In genomic region chr9:113516840-113517577, GRCh38 we compare ENCODE assay signal across 8 cellular contexts. TPM values are rescaled to one million over a fixed set of nuclear protein-coding genes. Genes with fewer than 3 reads are reported as not detected.
DNase-seq lines count a peak whose midpoint lies in the region; ATAC-seq, FAIRE-seq and TF ChIP-seq lines count a peak whose summit lies in the region.

No MANE protein-coding gene starts in this region.

- H3K4me1 Mint-ChIP-seq in activated T-helper 17 cell treated with anti-CD3 and anti-CD28 coated beads, Interleukin-2, amount 50 U/mL, for 72 hours: peaks cover 50% of the 10 kb centered on the region

- intact Hi-C loops in esophagus squamous epithelium (cut with DNase I): no loop called here

- no peak for TF ChIP-seq CTCF in osteoblast (IDR thresholded peaks at IDR 0.05; ENCODE audit: extremely low read depth, low read depth, low read length)
- no peak for TF ChIP-seq CTCF in esophagus squamous epithelium (IDR thresholded peaks at IDR 0.05)

- no peaks in the 10 kb centered on the region for H3K79me2 ChIP-seq in osteoblast (ENCODE audit: insufficient read depth, low read length)

- no peak overlapping the region for H3K4me2 ChIP-seq in osteoblast (ENCODE audit: insufficient read depth, low read length)

- WGBS in esophagus squamous epithelium, 2 donors: 55 to 57% methylated on average over 4 to 7 of the region's 8 CpGs

- H3K4me3 Mint-ChIP-seq in activated T-helper 17 cell treated with anti-CD3 and anti-CD28 coated beads, Interleukin-2, amount 50 U/mL, for 72 hours: peak overlapping the region; percentile 91

- TF ChIP-seq POLR2A in GM12892 (IDR thresholded peaks at IDR 0.05; ENCODE audit: low read depth, low read length): peak; percentile 34; the same call in 1 of the 2 replicates
- no peak for TF ChIP-seq POLR2A in esophagus squamous epithelium (IDR thresholded peaks at IDR 0.05)

- no peaks in the 10 kb centered on the region for H3K27me3 Mint-ChIP-seq in activated T-helper 17 cell treated with anti-CD3 and anti-CD28 coated beads, Interleukin-2, amount 50 U/mL, for 72 hours

- no peak overlapping the region for H3K4me3 ChIP-seq in osteoblast (ENCODE audit: insufficient read depth, low read length)
- peak overlapping the region in 2 of 4 donors; percentile 20 to 32 for H3K4me3 ChIP-seq in esophagus squamous epithelium

- H3K9me3 Mint-ChIP-seq in activated T-helper 17 cell treated with anti-CD3 and anti-CD28 coated beads, Interleukin-2, amount 50 U/mL, for 72 hours: no peaks in the 10 kb centered on the region

- H3K27ac Mint-ChIP-seq in activated T-helper 17 cell treated with anti-CD3 and anti-CD28 coated beads, Interleukin-2, amount 50 U/mL, for 72 hours: peak overlapping the region; percentile 90

- peak; percentile 70 for DNase-seq in GM12892 (ENCODE audit: insufficient read length)
- DNase-seq in NOMO-1 (lab: John Stamatoyannopoulos, UW; ENCODE audit: unreplicated experiment in 2 of 2): peak; percentile 16 to 42
- DNase-seq in osteoblast (ENCODE audit: insufficient read length, low spot score, missing footprints): no peak
- DNase-seq in DMS53 (lab: John Stamatoyannopoulos, UW): no peak
- DNase-seq in esophagus squamous epithelium (lab: John Stamatoyannopoulos, UW): no peak
- no peak for DNase-seq in substantia nigra (lab: John Stamatoyannopoulos, UW)

- no peaks in the 10 kb centered on the region for H3K27me3 ChIP-seq in osteoblast (ENCODE audit: insufficient read depth, low read length)
- H3K27me3 ChIP-seq in esophagus squamous epithelium: no peaks in the 10 kb centered on the region

- H4K20me1 ChIP-seq in osteoblast (ENCODE audit: insufficient read depth, low read length): no peaks in the 10 kb centered on the region

- H3K4me1 ChIP-seq in osteoblast (ENCODE audit: insufficient read depth, low read length) (peaks cover 19% of the 10 kb centered on the region), esophagus squamous epithelium (peaks cover 5 to 54% (median 16%) of the 10 kb centered on the region in 3 donors)

- H3K27ac ChIP-seq in osteoblast (ENCODE audit: low read depth, low read length): no peak overlapping the region
- peak overlapping the region in 2 of 4 donors; percentile 19 to 33 for H3K27ac ChIP-seq in esophagus squamous epithelium
- no peak overlapping the region for H3K27ac ChIP-seq in substantia nigra (ENCODE audit: low read depth, low read length, poor library complexity, severe bottlenecking)

- no peaks in the 10 kb centered on the region for H3K9me3 ChIP-seq in osteoblast (ENCODE audit: low read depth, low read length)
- H3K9me3 ChIP-seq in esophagus squamous epithelium: no peaks in the 10 kb centered on the region

- H3K36me3 ChIP-seq in osteoblast (ENCODE audit: insufficient read depth, low read length): no peaks in the 10 kb centered on the region
- peaks cover 0 to 45% (median 0%) of the 10 kb centered on the region in 3 donors for H3K36me3 ChIP-seq in esophagus squamous epithelium

- H2AFZ ChIP-seq in osteoblast (ENCODE audit: low read length): peak overlapping the region; percentile 72

- peak; percentile 81 for ATAC-seq in HG02571 (IDR thresholded peaks at IDR 0.05; ENCODE audit: unreplicated experiment)
- peak; percentile 80 for ATAC-seq in activated T-helper 17 cell treated with anti-CD3 and anti-CD28 coated beads, Interleukin-2, amount 50 U/mL, for 72 hours (replicated peaks)

- peaks cover 48% of the 10 kb centered on the region for H3K36me3 Mint-ChIP-seq in activated T-helper 17 cell treated with anti-CD3 and anti-CD28 coated beads, Interleukin-2, amount 50 U/mL, for 72 hours (ENCODE audit: low read depth)

- FAIRE-seq in GM12892 (lab: Jason Lieb, UNC): peak; percentile 99

RNA-seq across cellular contexts. Expression of gene RGS3, which starts 53.5 kb away (rescaled TPM):
- polyA plus RNA-seq in GM12892 (2012; ENCODE audit: missing spikeins): 25.6 TPM
- 10 to 100 TPM; 23.0 to 85.8 TPM for total RNA-seq in activated T-helper 17 cell treated with anti-CD3 and anti-CD28 coated beads, Interleukin-2, amount 50 U/mL, for 72 hours
- total RNA-seq in osteoblast (77.4 and 99.3 TPM in 2 replicates), esophagus squamous epithelium (10 to 100 TPM in 3 of 4 donors, 1 to 10 TPM in 1; 9.7 to 16.3 (median 12.7) TPM)

Comparison
In these comparisons a context has a peak if more than half of its experiments do, and no peak if none do; other contexts are left out.
1. DNase-seq: peak in GM12892 (single experiment) and NOMO-1 (2 of 2); none in osteoblast (single experiment), DMS53 (single experiment), esophagus squamous epithelium (single experiment) and substantia nigra (0 of 49).